Comparison of ENCODE assay signal across 1 cellular context in genomic region chr21:46443910-46444309, GRCh38.
TF ChIP-seq lines count a peak whose summit lies in the region.

No MANE protein-coding gene starts in this region.

TF ChIP-seq in IMR-90, 13 proteins besides CTCF, POLR2A, EP300 and RAD21 (continued from another document):
- TF ChIP-seq MAZ (IDR thresholded peaks at IDR 0.05; ENCODE audit: borderline replicate concordance, low read depth, low read length): no peak
- TF ChIP-seq, protein P1, sequence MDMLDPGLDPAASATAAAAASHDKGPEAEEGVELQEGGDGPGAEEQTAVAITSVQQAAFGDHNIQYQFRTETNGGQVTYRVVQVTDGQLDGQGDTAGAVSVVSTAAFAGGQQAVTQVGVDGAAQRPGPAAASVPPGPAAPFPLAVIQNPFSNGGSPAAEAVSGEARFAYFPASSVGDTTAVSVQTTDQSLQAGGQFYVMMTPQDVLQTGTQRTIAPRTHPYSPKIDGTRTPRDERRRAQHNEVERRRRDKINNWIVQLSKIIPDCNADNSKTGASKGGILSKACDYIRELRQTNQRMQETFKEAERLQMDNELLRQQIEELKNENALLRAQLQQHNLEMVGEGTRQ (IDR thresholded peaks at IDR 0.05; ENCODE audit: low read depth, low read length): no peak
- TF ChIP-seq ELK1 (IDR thresholded peaks at IDR 0.05; ENCODE audit: borderline replicate concordance, low read depth, low read length): no peak
- no peak for TF ChIP-seq NFE2L2 (IDR thresholded peaks at IDR 0.05; ENCODE audit: low read depth, low read length)
- TF ChIP-seq MXI1 (IDR thresholded peaks at IDR 0.05; ENCODE audit: borderline replicate concordance, low read depth, low read length): no peak
- no peak for TF ChIP-seq MAFK (IDR thresholded peaks at IDR 0.05; ENCODE audit: low read depth, low read length)
- TF ChIP-seq RFX5 (IDR thresholded peaks at IDR 0.05; ENCODE audit: low read depth, low read length): no peak
- no peak for TF ChIP-seq FOS (IDR thresholded peaks at IDR 0.05; ENCODE audit: low read depth, low read length)
